ENCODE assay signal across 11 cellular contexts in genomic region chr14:55398679-55399078, GRCh38. TPM values are rescaled to one million over a fixed set of nuclear protein-coding genes. Genes with fewer than 3 reads are reported as not detected.
DNase-seq lines count a peak whose midpoint lies in the region; ATAC-seq and TF ChIP-seq lines count a peak whose summit lies in the region.
"Had no signal": no experiment of that assay in that cellular context is flagged by ENCODE, and none has a peak within 500 bp of the region (broad histone marks: within the 10 kb centered on the region; RNA-seq: fewer than 3 reads in every experiment).

No MANE protein-coding gene starts in this region.

- H3K27ac ChIP-seq in colonic mucosa (no peak overlapping the region), transverse colon (peak overlapping the region in 1 of 4 donors; percentile 16)

- H3K4me3 ChIP-seq in colonic mucosa (no peak overlapping the region), transverse colon (no peak overlapping the region)

- H3K9me3 ChIP-seq in colonic mucosa (no peaks in the 10 kb centered on the region), transverse colon (no peaks in the 10 kb centered on the region)

- peaks cover 0 to 7% of the 10 kb centered on the region in 2 donors for H3K4me1 Mint-ChIP-seq in stimulated activated naive B cell treated with anti-CD40 and anti-IgM and Interleukin-4, amounts not matched to agents 10 μg/mL and 1 μg/mL and 100 μg/mL, for 72 hours

- intact Hi-C loops in Right ventricle myocardium superior (cut with DNase I) (no loop called here), colonic mucosa (cut with DNase I) (no loop called here), transverse colon (cut with DNase I; ENCODE audit: low total_unique reads) (no loop called here)

- H3K36me3 ChIP-seq in colonic mucosa (no peaks in the 10 kb centered on the region), transverse colon (peaks cover 0 to 20% (median 9%) of the 10 kb centered on the region in 4 donors)

- no peak overlapping the region for H3K4me3 Mint-ChIP-seq in stimulated activated naive B cell treated with anti-CD40 and anti-IgM and Interleukin-4, amounts not matched to agents 10 μg/mL and 1 μg/mL and 100 μg/mL, for 72 hours
- H3K4me3 Mint-ChIP-seq: dendritic cell treated with granulocyte-macrophage colony-stimulating factor and Interleukin-4, amounts not matched to agents 40 ng/mL and 50 ng/mL, for 4 days; nephron progenitor cell had no signal

- H3K4me1 ChIP-seq in colonic mucosa (no peaks in the 10 kb centered on the region), transverse colon (peaks cover 0 to 13% (median 0%) of the 10 kb centered on the region in 4 donors)

- TF ChIP-seq EP300 in transverse colon (IDR thresholded peaks at IDR 0.05; ENCODE audit: low read depth), result no peak

- H3K27me3 Mint-ChIP-seq in stimulated activated naive B cell treated with anti-CD40 and anti-IgM and Interleukin-4, amounts not matched to agents 10 μg/mL and 1 μg/mL and 100 μg/mL, for 72 hours, result no peaks in the 10 kb centered on the region
- H3K27me3 Mint-ChIP-seq: dendritic cell treated with granulocyte-macrophage colony-stimulating factor and Interleukin-4, amounts not matched to agents 40 ng/mL and 50 ng/mL, for 4 days had no signal

- TF ChIP-seq CTCF in colonic mucosa (IDR thresholded peaks at IDR 0.05) (no peak), transverse colon (IDR thresholded peaks at IDR 0.05) (no peak)

- DNase-seq in HS-5 (ENCODE audit: low read depth), result peak; percentile 89
- DNase-seq in amniotic epithelial cell (ENCODE audit: low read depth), result peak; percentile 94
- DNase-seq in Right ventricle myocardium superior, result no peak
- no peak for DNase-seq in stimulated activated naive B cell treated with anti-CD40 and anti-IgM and Interleukin-4, amounts not matched to agents 10 μg/mL and 1 μg/mL and 100 μg/mL, for 72 hours
- DNase-seq in NCI-H2081 (lab: John Stamatoyannopoulos, UW), result no peak
- DNase-seq in DMS153 (lab: John Stamatoyannopoulos, UW), result no peak
- no peak for DNase-seq in colonic mucosa
- no peak for DNase-seq in transverse colon
- DNase-seq: activated CD4-positive, alpha-beta T cell treated with anti-CD3 and anti-CD28 coated beads for 48 hours; nephron progenitor cell had no signal

- H3K27me3 ChIP-seq in colonic mucosa (no peaks in the 10 kb centered on the region), transverse colon (no peaks in the 10 kb centered on the region)

- H3K9ac ChIP-seq in colonic mucosa (ENCODE audit: low read depth in 2 of 2, low read length in 2 of 2), result no peak overlapping the region

- peaks cover 15 to 19% of the 10 kb centered on the region in 2 donors for H3K36me3 Mint-ChIP-seq in stimulated activated naive B cell treated with anti-CD40 and anti-IgM and Interleukin-4, amounts not matched to agents 10 μg/mL and 1 μg/mL and 100 μg/mL, for 72 hours

- 79 to 84% methylated on average over 5 of the region's 5 CpGs for WGBS in transverse colon (ENCODE audit: low coverage in 1 of 2), 2 donors

- peak; percentile 79 for ATAC-seq in Right ventricle myocardium superior (ENCODE audit: poor library complexity)
- no peak for ATAC-seq in stimulated activated naive B cell treated with anti-CD40 and anti-IgM and Interleukin-4, amounts not matched to agents 10 μg/mL and 1 μg/mL and 100 μg/mL, for 72 hours (replicated peaks)

- in situ Hi-C loops in transverse colon (cut with MboI; ENCODE audit: low pct_ligation_motif_present in 1 of 4, low pct_unique_long_range_greater_than_20kb in 1 of 4, low sequenced_read_pairs in 3 of 4), result no loop called here

- H3K27ac Mint-ChIP-seq in stimulated activated naive B cell treated with anti-CD40 and anti-IgM and Interleukin-4, amounts not matched to agents 10 μg/mL and 1 μg/mL and 100 μg/mL, for 72 hours, result peak overlapping the region; percentile 37
- H3K27ac Mint-ChIP-seq: dendritic cell treated with granulocyte-macrophage colony-stimulating factor and Interleukin-4, amounts not matched to agents 40 ng/mL and 50 ng/mL, for 4 days; nephron progenitor cell had no signal

- no peak for TF ChIP-seq POLR2A in transverse colon (IDR thresholded peaks at IDR 0.05)

- no peaks in the 10 kb centered on the region for H3K9me3 Mint-ChIP-seq in stimulated activated naive B cell treated with anti-CD40 and anti-IgM and Interleukin-4, amounts not matched to agents 10 μg/mL and 1 μg/mL and 100 μg/mL, for 72 hours
- H3K9me3 Mint-ChIP-seq: dendritic cell treated with granulocyte-macrophage colony-stimulating factor and Interleukin-4, amounts not matched to agents 40 ng/mL and 50 ng/mL, for 4 days; nephron progenitor cell had no signal

RNA-seq across cellular contexts. Expression of gene ATG14, which starts 13.0 kb away (rescaled TPM):
- total RNA-seq in Right ventricle myocardium superior (12.3 TPM), colonic mucosa (1 to 10 TPM; 5.4 to 7.2 TPM), transverse colon (10 to 100 TPM; 11.5 to 24.7 (median 13.4) TPM)

RNA-seq across cellular contexts. Expression of gene TBPL2, which starts 41.7 kb away (rescaled TPM):
- total RNA-seq in Right ventricle myocardium superior (not detected), colonic mucosa (under 1 TPM in 1 of 2 donors, not detected in 1; 0.12 TPM), transverse colon (not detected)

Comparison
In these comparisons a context has a peak if more than half of its experiments do, and no peak if none do; other contexts are left out.
1. DNase-seq: peak in HS-5 (single experiment) and amniotic epithelial cell (single experiment); none in Right ventricle myocardium superior (single experiment), stimulated activated naive B cell treated with anti-CD40 and anti-IgM and Interleukin-4, amounts not matched to agents 10 μg/mL and 1 μg/mL and 100 μg/mL, for 72 hours (single experiment), NCI-H2081 (0 of 2), DMS153 (single experiment), colonic mucosa (single experiment) and transverse colon (single experiment).